29 cellular contexts compared by ENCODE assay signal in genomic region chr1:175217674-175218073, GRCh38. TPM values are rescaled to one million over a fixed set of nuclear protein-coding genes. Genes with fewer than 3 reads are reported as not detected.
DNase-seq lines count a peak whose midpoint lies in the region; ATAC-seq, FAIRE-seq and TF ChIP-seq lines count a peak whose summit lies in the region.
"Had no signal": no experiment of that assay in that cellular context is flagged by ENCODE, and none has a peak within 500 bp of the region (broad histone marks: within the 10 kb centered on the region; RNA-seq: fewer than 3 reads in every experiment).

No MANE protein-coding gene starts in this region.

- no peak overlapping the region for H3K4me3 ChIP-seq in HEK293 (ENCODE audit: low read depth, low read length)
- H3K4me3 ChIP-seq: breast epithelium, SK-N-MC, smooth muscle cell had no signal

- CTCF ChIA-PET in HEK293 (lab: Yijun Ruan, JAX), result interaction anchor here (0.9 kb wide), 1 partner anchor 71 kb away, joined by 4 read pairs; no protein-coding TSS in a partner anchor

- no peak for TF ChIP-seq CTCF in HEK293 (tag by site-specific recombination; IDR thresholded peaks at IDR 0.05)

- POLR2A ChIA-PET in HEK293 (lab: Yijun Ruan, JAX), result no interaction called here

- peak; percentile 76 for ATAC-seq in left colon
- ATAC-seq in HG03196 (IDR thresholded peaks at IDR 0.05; ENCODE audit: unreplicated experiment), result no peak
- ATAC-seq in GM18505 (IDR thresholded peaks at IDR 0.05; ENCODE audit: unreplicated experiment), result no peak
- ATAC-seq: stimulated activated naive CD8-positive, alpha-beta T cell treated with anti-CD3 and anti-CD28 coated beads, Interleukin-15, Interleukin-2, amounts not matched to agents 100 U/mL and 50 U/mL, for 24 hours; WTC11 had no signal

- no peak overlapping the region for H3K27ac ChIP-seq in HEK293 (ENCODE audit: extremely low read depth, low read depth, low read length)
- H3K27ac ChIP-seq: breast epithelium, SK-N-MC had no signal

- DNase-seq in GM18507 (ENCODE audit: extremely low spot score, insufficient read length, low read depth) (no peak), NCI-H69 (lab: John Stamatoyannopoulos, UW) (peak; percentile 97), left colon (no peak), LoVo (ENCODE audit: low spot score) (no peak)
- no peak for DNase-seq in stimulated activated CD4-positive, alpha-beta T cell treated with anti-CD3 and anti-CD28 coated beads, Interleukin-12 subunit alpha, Interleukin-12 subunit beta, amount 100 ng/mL, for 4 hours
- DNase-seq: activated CD4-positive, alpha-beta memory T cell treated with anti-CD3 and anti-CD28 coated beads, Interleukin-2, amount 10 ng/mL, durations not matched to agents 7 days and 5 days; activated effector memory CD4-positive, alpha-beta T cell treated with anti-CD3 and anti-CD28 coated beads, Interleukin-2, amount 50 U/mL, for 16 hours; activated T-cell treated with anti-CD3 and anti-CD28 coated beads for 4 hours; CD4-positive, alpha-beta T cell; cortex of kidney; endodermal cell; GOT3; IMR-90; mammary epithelial cell; MM.1S; NCI-H187 treated with DMSO at 0.1 percent for 48 hours; NCI-H446 treated with DMSO at 0.1 percent for 48 hours; RPMI8226; stimulated activated CD4-positive, alpha-beta T cell treated with anti-CD3 and anti-CD28 coated beads, Interleukin-2, amount 100 ng/mL, for 48 hours; stimulated activated naive CD8-positive, alpha-beta T cell treated with anti-CD3 and anti-CD28 coated beads, Interleukin-15, Interleukin-2, amounts not matched to agents 100 U/mL and 50 U/mL, for 24 hours; T-helper 2 cell had no signal

- no peak for TF ChIP-seq POLR2A in GM18505 (IDR thresholded peaks at IDR 0.05; ENCODE audit: borderline replicate concordance, extremely low read depth, insufficient read depth, insufficient read length)

- FAIRE-seq in GM18507 (lab: Jason Lieb, UNC), result peak; percentile 39

- H3K9me3 ChIP-seq in HEK293 (ENCODE audit: control insufficient read depth, insufficient read depth, low read depth, low read length), result no peaks in the 10 kb centered on the region
- H3K9me3 ChIP-seq: breast epithelium had no signal

- intact Hi-C loops in left colon (cut with DNase I, micrococcal nuclease), result no loop called here

- H3K4me1 ChIP-seq in HEK293 (ENCODE audit: control insufficient read depth, insufficient read depth, low read length), result peaks cover 19% of the 10 kb centered on the region

- H3K36me3 ChIP-seq in HEK293 (ENCODE audit: control insufficient read depth in 2 of 2, insufficient read depth in 1 of 2, low read length in 2 of 2), result no peaks in the 10 kb centered on the region
- H3K36me3 ChIP-seq: breast epithelium had no signal

TF ChIP-seq in HEK293, 187 proteins besides CTCF, POLR2A, EP300 and RAD21 (continues in another document):
- TF ChIP-seq ZNF223 (tag by site-specific recombination; IDR thresholded peaks at IDR 0.05) (no peak), ZNF239 (tag by site-specific recombination; IDR thresholded peaks at IDR 0.05) (no peak), ZBTB26 (tag by site-specific recombination; optimal IDR thresholded peaks at IDR 0.05) (no peak), HOXC10 (CRISPR knock-in tag; IDR thresholded peaks at IDR 0.05) (no peak), YY1 (tag by site-specific recombination; IDR thresholded peaks at IDR 0.05) (no peak), FEZF1 (tag by site-specific recombination; IDR thresholded peaks at IDR 0.05) (peak; percentile 78), ZIC2 (tag by site-specific recombination; IDR thresholded peaks at IDR 0.05) (no peak), PRDM4 (tag by site-specific recombination; IDR thresholded peaks at IDR 0.05) (no peak), KLF7 (tag by site-specific recombination; IDR thresholded peaks at IDR 0.05; ENCODE audit: borderline replicate concordance) (no peak), ZNF449 (tag by site-specific recombination; IDR thresholded peaks at IDR 0.05) (no peak), ZNF341 (tag by site-specific recombination; IDR thresholded peaks at IDR 0.05; ENCODE audit: low read depth) (no peak), ZNF302 (tag by site-specific recombination; IDR thresholded peaks at IDR 0.05; ENCODE audit: low read depth) (no peak), ZNF157 (tag by site-specific recombination; IDR thresholded peaks at IDR 0.05) (no peak), ZNF202 (tag by site-specific recombination; IDR thresholded peaks at IDR 0.05; ENCODE audit: borderline replicate concordance) (no peak), PRDM6 (tag by site-specific recombination; IDR thresholded peaks at IDR 0.05) (peak; percentile 58), ZNF610 (tag by site-specific recombination; IDR thresholded peaks at IDR 0.05; ENCODE audit: borderline replicate concordance) (no peak)

RNA-seq across cellular contexts. Expression of gene KIAA0040, which starts 25.1 kb away (rescaled TPM):
- 10 to 100 TPM; 14.8 to 14.9 TPM for total RNA-seq in left colon
- total RNA-seq: myocyte had no signal
